In genomic region chr22:39364646-39365405, GRCh38 we compare ENCODE assay signal across 15 cellular contexts. TPM values are rescaled to one million over a fixed set of nuclear protein-coding genes. Genes with fewer than 3 reads are reported as not detected.
DNase-seq lines count a peak whose midpoint lies in the region; ATAC-seq and TF ChIP-seq lines count a peak whose summit lies in the region.
"Had no signal": no experiment of that assay in that cellular context is flagged by ENCODE, and none has a peak within 500 bp of the region (broad histone marks: within the 10 kb centered on the region; RNA-seq: fewer than 3 reads in every experiment).

No MANE protein-coding gene starts in this region.

- intact Hi-C loops in activated CD4-positive, alpha-beta T cell treated with anti-CD3 and anti-CD28 coated beads for 36 hours (cut with DNase I, micrococcal nuclease): no loop called here
- intact Hi-C loops in CD8-positive, alpha-beta T cell (cut with DNase I, micrococcal nuclease): no loop called here

- H3K4me3 Mint-ChIP-seq in chondrocyte (ENCODE audit: unreplicated experiment) (no peak overlapping the region), naive B cell (no peak overlapping the region)
- H3K4me3 Mint-ChIP-seq in activated CD4-positive, alpha-beta T cell treated with anti-CD3 and anti-CD28 coated beads for 36 hours: no peak overlapping the region
- no peak overlapping the region for H3K4me3 Mint-ChIP-seq in CD8-positive, alpha-beta T cell

- DNase-seq in AG09319 (ENCODE audit: extremely low read depth, low read depth): no peak
- peak; percentile 24 for DNase-seq in LHCN-M2 (ENCODE audit: low read depth)
- DNase-seq in chondrocyte (ENCODE audit: low spot score): no peak
- DNase-seq in naive B cell: no peak
- no peak for DNase-seq in activated CD4-positive, alpha-beta T cell treated with anti-CD3 and anti-CD28 coated beads for 36 hours
- DNase-seq in CD8-positive, alpha-beta T cell: no peak
- DNase-seq: activated CD4-positive, alpha-beta T cell treated with anti-CD3 and anti-CD28 coated beads, Interleukin-2, amount 50 U/mL, for 4 hours; activated naive CD4-positive, alpha-beta T cell treated with Interleukin-2 at 50 U/mL for 16 hours; AML-193; HCEC 1CT; NCI-H345; small intestine had no signal

- TF ChIP-seq CTCF in AG09319 (IDR thresholded peaks at IDR 0.05; ENCODE audit: low read depth, low read length): peak; percentile 49
- peak; percentile 67 for TF ChIP-seq CTCF in chondrocyte (IDR thresholded peaks at IDR 0.05)
- TF ChIP-seq CTCF in CD8-positive, alpha-beta T cell (IDR thresholded peaks at IDR 0.05): no peak

- POLR2A ChIA-PET in activated CD4-positive, alpha-beta T cell treated with anti-CD3 and anti-CD28 coated beads for 36 hours (lab: Charles Lee): no interaction called here
- POLR2A ChIA-PET in CD8-positive, alpha-beta T cell (lab: Charles Lee): no interaction called here

- H3K27me3 Mint-ChIP-seq in chondrocyte (ENCODE audit: low read depth) (no peaks in the 10 kb centered on the region), naive B cell (peaks cover 0 to 11% (median 8%) of the 10 kb centered on the region in 3 donors)
- no peaks in the 10 kb centered on the region for H3K27me3 Mint-ChIP-seq in activated CD4-positive, alpha-beta T cell treated with anti-CD3 and anti-CD28 coated beads for 36 hours
- no peaks in the 10 kb centered on the region for H3K27me3 Mint-ChIP-seq in CD8-positive, alpha-beta T cell (ENCODE audit: low read depth)

- peaks cover 37% of the 10 kb centered on the region for H3K4me1 Mint-ChIP-seq in chondrocyte (ENCODE audit: low read depth)
- H3K4me1 Mint-ChIP-seq in naive B cell: peaks cover 31 to 60% (median 42%) of the 10 kb centered on the region in 3 donors
- H3K4me1 Mint-ChIP-seq in activated CD4-positive, alpha-beta T cell treated with anti-CD3 and anti-CD28 coated beads for 36 hours: peaks cover 5% of the 10 kb centered on the region
- peaks cover 3% of the 10 kb centered on the region for H3K4me1 Mint-ChIP-seq in CD8-positive, alpha-beta T cell (ENCODE audit: low read depth)

- H3K27ac ChIP-seq in CD8-positive, alpha-beta T cell (ENCODE audit: low read depth, low read length): no peak overlapping the region

- H3K27me3 ChIP-seq in CD8-positive, alpha-beta T cell (ENCODE audit: insufficient read depth, low read length): no peaks in the 10 kb centered on the region

- ATAC-seq in naive B cell (ENCODE audit: low read depth in 2 of 2): no peak
- ATAC-seq in HG03439 (IDR thresholded peaks at IDR 0.05; ENCODE audit: unreplicated experiment): no peak
- ATAC-seq in activated CD4-positive, alpha-beta T cell treated with anti-CD3 and anti-CD28 coated beads for 36 hours: no peak
- no peak for ATAC-seq in CD8-positive, alpha-beta T cell
- no peak for ATAC-seq in GM18861 (IDR thresholded peaks at IDR 0.05; ENCODE audit: unreplicated experiment)
- ATAC-seq: SK-N-SH treated with all-trans-retinoic acid at 6 μM for 48 hours had no signal

- no peaks in the 10 kb centered on the region for H3K36me3 ChIP-seq in CD8-positive, alpha-beta T cell (ENCODE audit: insufficient read depth, low read length)

- H3K9me3 Mint-ChIP-seq in chondrocyte (ENCODE audit: low read depth): no peaks in the 10 kb centered on the region
- no peaks in the 10 kb centered on the region for H3K9me3 Mint-ChIP-seq in naive B cell
- H3K9me3 Mint-ChIP-seq in activated CD4-positive, alpha-beta T cell treated with anti-CD3 and anti-CD28 coated beads for 36 hours (ENCODE audit: low read depth): no peaks in the 10 kb centered on the region
- no peaks in the 10 kb centered on the region for H3K9me3 Mint-ChIP-seq in CD8-positive, alpha-beta T cell

- H3K36me3 Mint-ChIP-seq in chondrocyte (ENCODE audit: low read depth): no peaks in the 10 kb centered on the region
- H3K36me3 Mint-ChIP-seq in naive B cell: no peaks in the 10 kb centered on the region
- H3K36me3 Mint-ChIP-seq in activated CD4-positive, alpha-beta T cell treated with anti-CD3 and anti-CD28 coated beads for 36 hours (ENCODE audit: low read depth): no peaks in the 10 kb centered on the region
- H3K36me3 Mint-ChIP-seq in CD8-positive, alpha-beta T cell: no peaks in the 10 kb centered on the region

- CTCF ChIA-PET in activated CD4-positive, alpha-beta T cell treated with anti-CD3 and anti-CD28 coated beads for 36 hours (lab: Charles Lee): interaction anchor here (0.8 to 1.0 kb wide), 2 partner anchors 13 to 48 kb away, joined by 3 read pairs; no protein-coding TSS in a partner anchor
- CTCF ChIA-PET in CD8-positive, alpha-beta T cell (lab: Charles Lee): interaction anchor here (0.9 kb wide), 1 partner anchor 18 kb away, joined by 3 read pairs; no protein-coding TSS in a partner anchor

- no peaks in the 10 kb centered on the region for H3K9me3 ChIP-seq in CD8-positive, alpha-beta T cell (ENCODE audit: low read length)

- H3K4me3 ChIP-seq in CD8-positive, alpha-beta T cell (ENCODE audit: low read depth, low read length): no peak overlapping the region

- H3K27ac Mint-ChIP-seq in chondrocyte (ENCODE audit: unreplicated experiment) (peak overlapping the region; percentile 71), naive B cell (peak overlapping the region in 4 of 6 donors; percentile 28 to 81 (median 56))
- H3K27ac Mint-ChIP-seq in activated CD4-positive, alpha-beta T cell treated with anti-CD3 and anti-CD28 coated beads for 36 hours: no peak overlapping the region
- H3K27ac Mint-ChIP-seq in CD8-positive, alpha-beta T cell: no peak overlapping the region

- no peaks in the 10 kb centered on the region for H3K4me1 ChIP-seq in CD8-positive, alpha-beta T cell (ENCODE audit: insufficient read depth, low read length)

RNA-seq across cellular contexts. Expression of gene SYNGR1, which starts 15.0 kb away (rescaled TPM):
- total RNA-seq in LHCN-M2 (2014; rRNA removed) (0.45 and 4.0 TPM in 2 replicates), chondrocyte (15.0 to 18.4 TPM (median 16.5 TPM) in 3 replicates)
- 14.0 TPM for polyA plus RNA-seq in LHCN-M2 (2012)
- polyA plus RNA-seq in naive B cell (ENCODE audit: low read depth in 6 of 6): 10 to 100 TPM in 1 of 6 donors, 1 to 10 TPM in 5; 2.6 to 11.9 (median 4.6) TPM
- under 1 TPM; 0.58 to 0.89 TPM for total RNA-seq in activated CD4-positive, alpha-beta T cell treated with anti-CD3 and anti-CD28 coated beads for 36 hours
- total RNA-seq in CD8-positive, alpha-beta T cell: 1 to 10 TPM; 1.9 to 2.6 TPM

RNA-seq across cellular contexts. Expression of gene TAB1, which starts 34.8 kb away (rescaled TPM):
- total RNA-seq in LHCN-M2 (2014; rRNA removed) (14.8 and 16.2 TPM in 2 replicates), chondrocyte (17.1 to 24.5 TPM (median 21.3 TPM) in 3 replicates)
- 15.2 TPM for polyA plus RNA-seq in LHCN-M2 (2012)
- polyA plus RNA-seq in naive B cell (ENCODE audit: low read depth in 6 of 6): 1 to 10 TPM; 1.7 to 5.0 (median 3.2) TPM
- total RNA-seq in activated CD4-positive, alpha-beta T cell treated with anti-CD3 and anti-CD28 coated beads for 36 hours: 10 to 100 TPM; 15.0 to 17.1 TPM
- total RNA-seq in CD8-positive, alpha-beta T cell: 10 to 100 TPM; 15.3 to 16.5 TPM

RNA-seq across cellular contexts. Expression of gene RPL3, which starts 45.4 kb away (rescaled TPM):
- total RNA-seq in LHCN-M2 (2014; rRNA removed) (1,098 and 1,908 TPM in 2 replicates), chondrocyte (1,302 to 1,415 TPM (median 1,326 TPM) in 3 replicates)
- polyA plus RNA-seq in LHCN-M2 (2012): 2,349 TPM
- 1,000 to 10,000 TPM; 2,656 to 3,743 (median 2,840) TPM for polyA plus RNA-seq in naive B cell (ENCODE audit: low read depth in 6 of 6)
- 1,000 to 10,000 TPM; 2,519 to 3,155 TPM for total RNA-seq in activated CD4-positive, alpha-beta T cell treated with anti-CD3 and anti-CD28 coated beads for 36 hours
- 1,000 to 10,000 TPM; 3,777 to 3,874 TPM for total RNA-seq in CD8-positive, alpha-beta T cell

Comparison
In these comparisons a context has a peak if more than half of its experiments do, and no peak if none do; other contexts are left out.
1. H3K27ac Mint-ChIP-seq: peak in chondrocyte (single experiment) and naive B cell (4 of 6); none in activated CD4-positive, alpha-beta T cell treated with anti-CD3 and anti-CD28 coated beads for 36 hours (single experiment) and CD8-positive, alpha-beta T cell (single experiment).